Comparison of ENCODE assay signal across 23 cellular contexts in genomic region chr10:26714385-26714784, GRCh38. TPM values are rescaled to one million over a fixed set of nuclear protein-coding genes. Genes with fewer than 3 reads are reported as not detected.
DNase-seq lines count a peak whose midpoint lies in the region; ATAC-seq, FAIRE-seq and TF ChIP-seq lines count a peak whose summit lies in the region.
"Had no signal": no experiment of that assay in that cellular context is flagged by ENCODE, and none has a peak within 500 bp of the region (broad histone marks: within the 10 kb centered on the region; RNA-seq: fewer than 3 reads in every experiment).

No MANE protein-coding gene starts in this region.

- H3K27me3 ChIP-seq in Caco-2 (replicated peaks; ENCODE audit: control insufficient read depth, insufficient read depth, low read length), result no peaks in the 10 kb centered on the region
- no peaks in the 10 kb centered on the region for H3K27me3 ChIP-seq in HUES6 (ENCODE audit: control insufficient read depth, insufficient read depth, low read length)
- no peaks in the 10 kb centered on the region for H3K27me3 ChIP-seq in endodermal cell (ENCODE audit: control insufficient read depth, insufficient read depth, low read length, poor library complexity, severe bottlenecking)
- H3K27me3 ChIP-seq: BLaER1 treated with 17β-estradiol and CSF1 and Interleukin-3, amounts not matched to agents 10 nM and 100 nM had no signal

- DNase-seq in Caco-2 (peak in 1 of 2 experiments; percentile 57), endodermal cell (no peak), osteocyte (ENCODE audit: extremely low spot score, unreplicated experiment) (peak; percentile 19), kidney (no peak)
- no peak for DNase-seq in activated CD4-positive, CD25-positive, alpha-beta regulatory T cell (lab: John Stamatoyannopoulos, UW)
- DNase-seq: ACHN; CD4-positive, alpha-beta memory T cell; DND-41; HCEC 1CT; KBM-7; NCI-H1092; NCI-H1436; NCI-H187 treated with DMSO at 0.1 percent for 48 hours; NCI-H2227 treated with DMSO at 0.1 percent for 48 hours; NCI-H510A; SHP77 treated with DMSO at 0.1 percent for 48 hours; SK-N-SH had no signal

- FAIRE-seq in kidney (lab: Jason Lieb, UNC), result no peak
- FAIRE-seq: GM12878 had no signal

- H3K36me3 Mint-ChIP-seq in Caco-2 (ENCODE audit: insufficient read depth, unreplicated experiment), result peaks cover 35% of the 10 kb centered on the region
- peaks cover 40% of the 10 kb centered on the region for H3K36me3 Mint-ChIP-seq in endodermal cell (ENCODE audit: low read depth)
- H3K36me3 Mint-ChIP-seq in osteocyte (ENCODE audit: unreplicated experiment), result peaks cover 5% of the 10 kb centered on the region

- no TSS peak for BruUV-seq in Caco-2 (replicated peaks; lab: Mats Ljungman, UMichigan)

- H3K4me3 Mint-ChIP-seq in Caco-2 (ENCODE audit: unreplicated experiment) (no peak overlapping the region), endodermal cell (no peak overlapping the region), osteocyte (ENCODE audit: unreplicated experiment) (no peak overlapping the region)
- H3K4me3 Mint-ChIP-seq: CD4-positive, alpha-beta memory T cell; GM23338 had no signal

- no peaks in the 10 kb centered on the region for H3K27me3 Mint-ChIP-seq in Caco-2 (ENCODE audit: insufficient read depth, unreplicated experiment)
- H3K27me3 Mint-ChIP-seq in endodermal cell (ENCODE audit: insufficient read depth), result no peaks in the 10 kb centered on the region
- H3K27me3 Mint-ChIP-seq in osteocyte (ENCODE audit: unreplicated experiment), result no peaks in the 10 kb centered on the region
- H3K27me3 Mint-ChIP-seq: CD4-positive, alpha-beta memory T cell had no signal

- H3K4me1 ChIP-seq in Caco-2 (peaks cover 15% of the 10 kb centered on the region), HUES6 (ENCODE audit: control insufficient read depth, insufficient read depth, low read length) (no peaks in the 10 kb centered on the region), endodermal cell (ENCODE audit: control insufficient read depth, insufficient read depth, low read length) (no peaks in the 10 kb centered on the region), kidney (ENCODE audit: control insufficient read depth in 1 of 2, insufficient read depth in 1 of 2, low read depth in 1 of 2, low read length in 2 of 2) (peaks cover 2 to 5% of the 10 kb centered on the region in 2 donors)
- H3K4me1 ChIP-seq: BLaER1 treated with 17β-estradiol and CSF1 and Interleukin-3, amounts not matched to agents 10 nM and 100 nM had no signal

- WGBS in endodermal cell (ENCODE audit: insufficient coverage in 1 of 2, insufficient read length in 1 of 2), 2 experiments, result 100% methylated on average over 2 of the region's 2 CpGs; no CpG with 5 or more reads in 1 of the 2 experiments

- peaks cover 27% of the 10 kb centered on the region for H3K4me1 Mint-ChIP-seq in Caco-2 (ENCODE audit: low read depth, unreplicated experiment)
- peaks cover 13% of the 10 kb centered on the region for H3K4me1 Mint-ChIP-seq in endodermal cell
- no peaks in the 10 kb centered on the region for H3K4me1 Mint-ChIP-seq in osteocyte (ENCODE audit: unreplicated experiment)
- H3K4me1 Mint-ChIP-seq: CD4-positive, alpha-beta memory T cell; GM23338 had no signal

- no peak for TF ChIP-seq CTCF in Caco-2 (IDR thresholded peaks at IDR 0.05; ENCODE audit: insufficient read depth in 1 of 2, low read depth in 1 of 2, low read length in 1 of 2, severe bottlenecking in 1 of 2, unreplicated experiment in 1 of 2)
- no peak for TF ChIP-seq CTCF in endodermal cell (conservative IDR thresholded peaks at IDR 0.05)
- TF ChIP-seq CTCF in osteocyte (IDR thresholded peaks at IDR 0.05), result no peak
- TF ChIP-seq CTCF in kidney (IDR thresholded peaks at IDR 0.05; ENCODE audit: borderline replicate concordance, extremely low read depth, insufficient read depth), result no peak

- H3K27ac Mint-ChIP-seq in Caco-2 (ENCODE audit: unreplicated experiment) (peak overlapping the region; percentile 56), endodermal cell (peak overlapping the region; percentile 61), osteocyte (ENCODE audit: unreplicated experiment) (no peak overlapping the region)
- H3K27ac Mint-ChIP-seq: GM23338 had no signal

- no peak for ATAC-seq in HG02970 (IDR thresholded peaks at IDR 0.05; ENCODE audit: low FRiP score, unreplicated experiment)
- ATAC-seq: GM12878, GM23338 had no signal

- CTCF ChIA-PET in Caco-2 (lab: Charles Lee), result interaction anchor here (0.7 to 1.9 kb wide), 3 partner anchors 12 to 81 kb away, joined by 3 to 7 read pairs (median 4); no protein-coding TSS in a partner anchor

- H3K9me3 Mint-ChIP-seq in Caco-2 (ENCODE audit: unreplicated experiment) (no peaks in the 10 kb centered on the region), endodermal cell (no peaks in the 10 kb centered on the region), osteocyte (ENCODE audit: unreplicated experiment) (no peaks in the 10 kb centered on the region)
- H3K9me3 Mint-ChIP-seq: CD4-positive, alpha-beta memory T cell; GM23338 had no signal

- POLR2A ChIA-PET in Caco-2 (lab: Charles Lee), result no interaction called here

- peaks cover 4% of the 10 kb centered on the region for H3K36me3 ChIP-seq in Caco-2 (ENCODE audit: control insufficient read depth, insufficient read depth, low read length)
- peaks cover 49% of the 10 kb centered on the region for H3K36me3 ChIP-seq in HUES6 (ENCODE audit: control insufficient read depth, insufficient read depth, low read length)
- peaks cover 38% of the 10 kb centered on the region for H3K36me3 ChIP-seq in endodermal cell (ENCODE audit: control insufficient read depth, insufficient read depth, low read length)
- peaks cover 3% of the 10 kb centered on the region in 2 donors for H3K36me3 ChIP-seq in kidney (ENCODE audit: control insufficient read depth in 1 of 2, insufficient read depth in 2 of 2, low read length in 2 of 2)

- H3K9me3 ChIP-seq in Caco-2 (no peaks in the 10 kb centered on the region), HUES6 (ENCODE audit: control insufficient read depth, insufficient read depth, low read depth, low read length) (no peaks in the 10 kb centered on the region), endodermal cell (ENCODE audit: control insufficient read depth, low read length) (no peaks in the 10 kb centered on the region), kidney (ENCODE audit: control insufficient read depth in 1 of 2, low read length in 2 of 2) (no peaks in the 10 kb centered on the region)
- H3K9me3 ChIP-seq: BLaER1 treated with 17β-estradiol and CSF1 and Interleukin-3, amounts not matched to agents 10 nM and 100 nM; SK-N-SH had no signal

- intact Hi-C loops in Caco-2 (cut with micrococcal nuclease; ENCODE audit: unreplicated experiment), result loop anchor here (2.0 kb wide), 1 partner anchor 18 kb away; the partner anchor contains the start of gene PDSS1
- intact Hi-C loops in kidney (cut with DNase I), result no loop called here

- H3K4me3 ChIP-seq in Caco-2 (ENCODE audit: low read depth, low read length) (no peak overlapping the region), HUES6 (ENCODE audit: low read depth, low read length) (no peak overlapping the region), endodermal cell (ENCODE audit: low read length) (no peak overlapping the region), kidney (ENCODE audit: low read length in 2 of 2) (no peak overlapping the region)
- H3K4me3 ChIP-seq: BLaER1 treated with 17β-estradiol and CSF1 and Interleukin-3, amounts not matched to agents 10 nM and 100 nM; GM12878; GM23338 had no signal

- H3K9ac ChIP-seq in HUES6 (ENCODE audit: low read length) (peak overlapping the region; percentile 26), endodermal cell (ENCODE audit: extremely low read depth, low read length, poor library complexity, severe bottlenecking) (no peak overlapping the region), kidney (ENCODE audit: low read length in 2 of 2) (no peak overlapping the region)
- H3K9ac ChIP-seq: BLaER1 treated with 17β-estradiol and CSF1 and Interleukin-3, amounts not matched to agents 10 nM and 100 nM; SK-N-SH had no signal

- H3K27ac ChIP-seq in HUES6 (ENCODE audit: low read depth, low read length), result no peak overlapping the region
- H3K27ac ChIP-seq in endodermal cell (ENCODE audit: low read depth, low read length), result no peak overlapping the region
- H3K27ac ChIP-seq in kidney (ENCODE audit: low read depth in 2 of 2, low read length in 2 of 2), result no peak overlapping the region
- H3K27ac ChIP-seq: BLaER1 treated with 17β-estradiol and CSF1 and Interleukin-3, amounts not matched to agents 10 nM and 100 nM; RWPE1 had no signal

RNA-seq across cellular contexts. Expression of gene PDSS1, which starts 16.9 kb away (rescaled TPM):
- total RNA-seq in Caco-2 (2022) (22.4 and 24.9 TPM in 2 replicates), endodermal cell (10 to 100 TPM in 1 of 2 donors, 1 to 10 TPM in 1; 7.7 to 10.9 TPM), osteocyte (3.4 and 3.8 TPM in 2 replicates), kidney (5.2 TPM)
- polyA plus RNA-seq in endodermal cell (2013, experiment 1 of 2), result 15.3 TPM
- polyA plus RNA-seq in endodermal cell (2013, experiment 2 of 2), result 15.9 TPM
- polyA plus RNA-seq in kidney (ENCODE audit: insufficient read depth, low read depth, low replicate concordance), result 11.8 TPM
